In the genomic region with DNA sequence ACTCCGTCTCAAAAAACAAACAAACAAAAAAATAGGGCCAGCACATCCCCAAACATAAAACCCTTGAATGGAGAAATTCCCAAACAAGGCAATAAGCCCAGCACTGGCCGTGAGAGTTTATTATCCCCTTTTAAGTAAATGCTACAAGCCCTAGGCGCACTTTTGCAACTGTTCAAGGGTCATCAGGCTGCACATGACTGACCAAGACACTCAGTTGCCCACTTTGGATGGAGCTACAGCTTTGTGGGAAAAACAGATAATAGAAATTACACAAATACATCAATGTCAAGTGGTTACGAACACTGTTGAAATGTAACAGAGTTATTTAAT, we compare ENCODE assay signal across 7 cellular contexts. TPM values are rescaled to one million over a fixed set of nuclear protein-coding genes. Genes with fewer than 3 reads are reported as not detected.
DNase-seq lines count a peak whose midpoint lies in the region; ATAC-seq and TF ChIP-seq lines count a peak whose summit lies in the region.

No MANE protein-coding gene starts in this region.

- H3K27ac Mint-ChIP-seq in activated CD4-positive, alpha-beta memory T cell treated with anti-CD3 and anti-CD28 coated beads, Interleukin-2, amount 10 ng/mL, durations not matched to agents 7 days and 5 days, result peak overlapping the region; percentile 74
- peak overlapping the region; percentile 97 for H3K27ac Mint-ChIP-seq in stimulated activated effector memory CD8-positive, alpha-beta T cell treated with anti-CD3 and anti-CD28 coated beads, Interleukin-12 subunit alpha, Interleukin-12 subunit beta, amount 100 ng/mL, for 72 hours

- peaks cover 21% of the 10 kb centered on the region for H3K36me3 Mint-ChIP-seq in activated CD4-positive, alpha-beta memory T cell treated with anti-CD3 and anti-CD28 coated beads, Interleukin-2, amount 10 ng/mL, durations not matched to agents 7 days and 5 days (ENCODE audit: low read depth)
- no peaks in the 10 kb centered on the region for H3K36me3 Mint-ChIP-seq in stimulated activated effector memory CD8-positive, alpha-beta T cell treated with anti-CD3 and anti-CD28 coated beads, Interleukin-12 subunit alpha, Interleukin-12 subunit beta, amount 100 ng/mL, for 72 hours

- POLR2A ChIA-PET in activated CD4-positive, alpha-beta memory T cell treated with anti-CD3 and anti-CD28 coated beads, Interleukin-2, amount 10 ng/mL, durations not matched to agents 7 days and 5 days (lab: Charles Lee), result interaction anchor here (0.7 to 3.1 kb wide), 14 partner anchors 8 to 465 kb away, joined by 3 to 26 read pairs (median 4); partner anchors contain the start of genes EXOSC7, KIAA1143, KIF15 and TCAIM

- TF ChIP-seq CTCF in HFF-Myc (IDR thresholded peaks at IDR 0.05; ENCODE audit: low read depth, low read length, missing control alignments), result no peak

- no peak for DNase-seq in HFF-Myc (ENCODE audit: extremely low read depth, low read depth)
- DNase-seq in activated CD4-positive, alpha-beta memory T cell treated with anti-CD3 and anti-CD28 coated beads, Interleukin-2, amount 10 ng/mL, durations not matched to agents 7 days and 5 days, result no peak
- no peak for DNase-seq in iPS DF 6.9 (ENCODE audit: low read depth, low spot score)
- DNase-seq in stimulated activated effector memory CD8-positive, alpha-beta T cell treated with anti-CD3 and anti-CD28 coated beads, Interleukin-12 subunit alpha, Interleukin-12 subunit beta, amount 100 ng/mL, for 72 hours (ENCODE audit: low spot score in 2 of 2), result no peak
- no peak for DNase-seq in NCI-H446 (lab: John Stamatoyannopoulos, UW)
- DNase-seq in activated CD4-positive, alpha-beta T cell treated with anti-CD3 and anti-CD28 coated beads, Interleukin-2, amount 50 U/mL, for 1 hour, result no peak

- H3K9me3 ChIP-seq in iPS DF 6.9 (ENCODE audit: control insufficient read depth, insufficient read depth, low read length), result no peaks in the 10 kb centered on the region

- H3K4me3 ChIP-seq in HFF-Myc (replicated peaks; ENCODE audit: low read depth, low read length), result peak overlapping the region; percentile 76
- peak overlapping the region; percentile 19; the same call in 1 of the 2 replicates for H3K4me3 ChIP-seq in iPS DF 6.9 (ENCODE audit: low read length)

- H3K27me3 ChIP-seq in iPS DF 6.9 (ENCODE audit: control insufficient read depth, insufficient read depth, low read length), result no peaks in the 10 kb centered on the region

- H3K36me3 ChIP-seq in iPS DF 6.9 (ENCODE audit: control insufficient read depth, insufficient read depth, low read length), result no peaks in the 10 kb centered on the region

- WGBS in iPS DF 6.9 (ENCODE audit: insufficient coverage, insufficient read length), result no CpG with 5 or more reads among the region's 4 CpGs

- no peak for ATAC-seq in stimulated activated effector memory CD8-positive, alpha-beta T cell treated with anti-CD3 and anti-CD28 coated beads, Interleukin-12 subunit alpha, Interleukin-12 subunit beta, amount 100 ng/mL, for 72 hours
- no peak for ATAC-seq in HG03280 (IDR thresholded peaks at IDR 0.05; ENCODE audit: unreplicated experiment)

- no peak overlapping the region for H3K27ac ChIP-seq in iPS DF 6.9 (ENCODE audit: low read length)

- peaks cover 2% of the 10 kb centered on the region; the same call in 1 of the 2 replicates for H3K4me1 ChIP-seq in iPS DF 6.9 (ENCODE audit: control insufficient read depth, insufficient read depth, low read length)

- peaks cover 26% of the 10 kb centered on the region for H3K4me1 Mint-ChIP-seq in activated CD4-positive, alpha-beta memory T cell treated with anti-CD3 and anti-CD28 coated beads, Interleukin-2, amount 10 ng/mL, durations not matched to agents 7 days and 5 days
- H3K4me1 Mint-ChIP-seq in stimulated activated effector memory CD8-positive, alpha-beta T cell treated with anti-CD3 and anti-CD28 coated beads, Interleukin-12 subunit alpha, Interleukin-12 subunit beta, amount 100 ng/mL, for 72 hours, result peaks cover 20% of the 10 kb centered on the region

- CTCF ChIA-PET in activated CD4-positive, alpha-beta memory T cell treated with anti-CD3 and anti-CD28 coated beads, Interleukin-2, amount 10 ng/mL, durations not matched to agents 7 days and 5 days (lab: Charles Lee), result interaction anchor here (1.0 to 1.7 kb wide), 5 partner anchors 9 to 250 kb away, joined by 3 to 7 read pairs (median 4); partner anchors contain the start of genes KIAA1143, TCAIM and ZNF445

- peak overlapping the region; percentile 85 for H3K4me3 Mint-ChIP-seq in activated CD4-positive, alpha-beta memory T cell treated with anti-CD3 and anti-CD28 coated beads, Interleukin-2, amount 10 ng/mL, durations not matched to agents 7 days and 5 days
- peak overlapping the region; percentile 89 for H3K4me3 Mint-ChIP-seq in stimulated activated effector memory CD8-positive, alpha-beta T cell treated with anti-CD3 and anti-CD28 coated beads, Interleukin-12 subunit alpha, Interleukin-12 subunit beta, amount 100 ng/mL, for 72 hours

- peaks cover 1% of the 10 kb centered on the region for H3K27me3 Mint-ChIP-seq in activated CD4-positive, alpha-beta memory T cell treated with anti-CD3 and anti-CD28 coated beads, Interleukin-2, amount 10 ng/mL, durations not matched to agents 7 days and 5 days

- peaks cover 5% of the 10 kb centered on the region for H3K9me3 Mint-ChIP-seq in activated CD4-positive, alpha-beta memory T cell treated with anti-CD3 and anti-CD28 coated beads, Interleukin-2, amount 10 ng/mL, durations not matched to agents 7 days and 5 days
- no peaks in the 10 kb centered on the region for H3K9me3 Mint-ChIP-seq in stimulated activated effector memory CD8-positive, alpha-beta T cell treated with anti-CD3 and anti-CD28 coated beads, Interleukin-12 subunit alpha, Interleukin-12 subunit beta, amount 100 ng/mL, for 72 hours

RNA-seq across cellular contexts. Expression of gene ZNF445, which starts 33.7 kb away (rescaled TPM):
- 10 to 100 TPM; 17.8 to 19.6 TPM for total RNA-seq in activated CD4-positive, alpha-beta memory T cell treated with anti-CD3 and anti-CD28 coated beads, Interleukin-2, amount 10 ng/mL, durations not matched to agents 7 days and 5 days

RNA-seq across cellular contexts. Expression of gene ZKSCAN7, which starts 43.8 kb away (rescaled TPM):
- under 1 TPM; 0.60 to 0.98 TPM for total RNA-seq in activated CD4-positive, alpha-beta memory T cell treated with anti-CD3 and anti-CD28 coated beads, Interleukin-2, amount 10 ng/mL, durations not matched to agents 7 days and 5 days
